ENCODE assay signal across 8 cellular contexts in the genomic region with DNA sequence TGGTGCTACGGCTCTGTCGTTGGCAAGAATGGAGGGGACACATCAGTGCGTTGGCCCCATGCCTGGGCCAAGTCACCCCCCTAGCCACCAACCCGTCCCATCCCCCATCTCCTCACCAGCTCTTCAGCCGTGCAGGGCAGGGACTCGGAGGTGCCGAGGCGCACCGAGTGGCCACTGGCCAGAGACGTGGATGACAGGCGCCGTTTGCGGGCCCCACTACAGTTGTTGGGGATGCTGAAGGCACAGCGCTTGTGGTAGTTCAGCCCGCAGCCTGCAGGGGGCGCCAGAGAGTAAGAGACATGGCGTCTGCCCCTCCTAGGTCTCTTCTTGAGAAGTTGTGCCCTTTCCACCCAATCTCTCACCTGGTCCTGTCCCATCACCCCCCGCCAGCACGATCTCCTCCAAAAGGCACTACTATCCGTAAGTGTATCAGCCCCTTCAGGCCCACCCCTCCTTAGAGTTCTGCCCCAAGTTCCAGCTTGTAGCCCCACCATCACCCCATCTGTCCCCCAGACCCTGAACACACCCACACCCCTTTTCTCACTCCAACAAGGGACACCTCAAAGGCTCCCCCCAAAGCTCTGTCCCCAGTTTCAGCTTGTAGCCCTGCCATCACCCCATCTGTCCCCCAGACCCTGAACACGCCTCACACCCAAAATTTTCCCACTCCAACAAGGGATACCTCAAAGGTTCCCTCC. TPM values are rescaled to one million over a fixed set of nuclear protein-coding genes. Genes with fewer than 3 reads are reported as not detected.
DNase-seq lines count a peak whose midpoint lies in the region; ATAC-seq and TF ChIP-seq lines count a peak whose summit lies in the region.

No MANE protein-coding gene starts in this region.

- TF ChIP-seq CTCF in GM10248 (IDR thresholded peaks at IDR 0.05; ENCODE audit: control extremely low read depth, extremely low read depth, low read depth, missing control alignments) = peak; percentile 90
- peak; percentile 99 for TF ChIP-seq CTCF in mucosa of descending colon (IDR thresholded peaks at IDR 0.05)

- DNase-seq in GM10248 (ENCODE audit: extremely low spot score) (peak; percentile 92), MV-4-11 (lab: John Stamatoyannopoulos, UW) (peak; percentile 67), dermis blood vessel endothelial cell (peak; percentile 77), mucosa of descending colon (peak; percentile 80 to 91 (median 86))
- peak; percentile 81 to 91 for DNase-seq in activated CD4-positive, alpha-beta T cell treated with anti-CD3 and anti-CD28 coated beads, Interleukin-2, amount 50 U/mL, for 24 hours (ENCODE audit: low read depth in 1 of 2, low spot score in 1 of 2)
- DNase-seq in stimulated activated CD8-positive, alpha-beta memory T cell treated with anti-CD3 and anti-CD28 coated beads, Interleukin-7, amount 100 ng/mL, for 24 hours (ENCODE audit: low read depth) = peak; percentile 88

- intact Hi-C loops in mucosa of descending colon (cut with DNase I, micrococcal nuclease) = no loop called here

- POLR2A ChIA-PET in GM10248 (lab: Yijun Ruan, JAX) = interaction anchor here (0.5 to 1.2 kb wide), 3 partner anchors 10 to 80 kb away, joined by 3 to 6 read pairs (median 4); no protein-coding TSS in a partner anchor

- no peaks in the 10 kb centered on the region for H3K9me3 ChIP-seq in mucosa of descending colon

- no peak overlapping the region for H3K4me3 ChIP-seq in mucosa of descending colon

- CTCF ChIA-PET in GM10248 (lab: Yijun Ruan, JAX) = interaction anchor here (0.7 to 5.9 kb wide), 32 partner anchors 9 to 313 kb away, joined by 3 to 66 read pairs (median 4); a partner anchor contains a TSS

- H3K36me3 ChIP-seq in mucosa of descending colon (ENCODE audit: low read depth) = no peaks in the 10 kb centered on the region

- no peaks in the 10 kb centered on the region for H3K4me1 ChIP-seq in mucosa of descending colon (ENCODE audit: low read depth)

- ATAC-seq in mucosa of descending colon = peak; percentile 91
- no peak for ATAC-seq in GM18867 (IDR thresholded peaks at IDR 0.05; ENCODE audit: unreplicated experiment)
- no peak for ATAC-seq in GM21367 (IDR thresholded peaks at IDR 0.05; ENCODE audit: unreplicated experiment)

RNA-seq across cellular contexts. Expression of a gene that starts 12.4 kb away (rescaled TPM):
- total RNA-seq in dermis blood vessel endothelial cell = 84.2 and 135 TPM in 2 replicates
- total RNA-seq in mucosa of descending colon = 10 to 100 TPM; 52.5 to 70.5 (median 62.9) TPM

RNA-seq across cellular contexts. Expression of a gene that starts 41.3 kb away (rescaled TPM):
- 16.7 and 21.5 TPM in 2 replicates for total RNA-seq in dermis blood vessel endothelial cell
- total RNA-seq in mucosa of descending colon = 10 to 100 TPM; 10.7 to 19.8 (median 10.9) TPM

RNA-seq across cellular contexts. Expression of a gene that starts 41.7 kb away (rescaled TPM):
- total RNA-seq in dermis blood vessel endothelial cell = 90.9 and 135 TPM in 2 replicates
- total RNA-seq in mucosa of descending colon = 10 to 100 TPM; 68.3 to 79.2 (median 73.7) TPM

RNA-seq across cellular contexts. Expression of a gene that starts 43.5 kb away (rescaled TPM):
- total RNA-seq in dermis blood vessel endothelial cell (0.14 and 0.34 TPM in 2 replicates), mucosa of descending colon (10 to 100 TPM in 1 of 3 donors, 1 to 10 TPM in 2; 1.9 to 60.9 (median 3.4) TPM)
